ENCODE assay signal across 34 cellular contexts in genomic region chr9:4402501-4402900, GRCh38.
"Had no signal": no experiment of that assay in that cellular context is flagged by ENCODE, and none has a peak within 500 bp of the region (broad histone marks: within the 10 kb centered on the region; RNA-seq: fewer than 3 reads in every experiment).

No MANE protein-coding gene starts in this region.

- H3K27me3 ChIP-seq: MG63 had no signal

- H3K4me3 ChIP-seq: MG63 had no signal

- DNase-seq: Karpas-422, Kasumi-1, MG63, MM.1S, MV-4-11, NCI-H1048, NCI-H1092, NCI-H1092 treated with DMSO at 0.1 percent for 48 hours, NCI-H1105, NCI-H1105 treated with DMSO at 0.1 percent for 48 hours, NCI-H1417, NCI-H1417 treated with DMSO at 0.1 percent for 48 hours, NCI-H1436, NCI-H1436 treated with DMSO at 0.1 percent for 48 hours, NCI-H146, NCI-H1694, NCI-H1694 treated with DMSO at 0.1 percent for 48 hours, NCI-H187, NCI-H187 treated with DMSO at 0.1 percent for 48 hours, NCI-H1930, NCI-H2029, NCI-H2029 treated with DMSO at 0.1 percent for 48 hours, NCI-H2081, NCI-H2081 treated with DMSO at 0.1 percent for 48 hours, NCI-H2107, NCI-H2171, NCI-H2171 treated with DMSO at 0.1 percent for 48 hours, NCI-H2227 treated with DMSO at 0.1 percent for 48 hours, NCI-H226, NCI-H345, NCI-H446, NCI-H446 treated with DMSO at 0.1 percent for 48 hours, NCI-H510A, NCI-H510A treated with DMSO at 0.1 percent for 48 hours had no signal

- H3K36me3 ChIP-seq: MG63 had no signal

- H3K9me3 ChIP-seq: MG63 had no signal
